In genomic region chr6:111484655-111484974, GRCh38 we compare ENCODE assay signal across 8 cellular contexts. TPM values are rescaled to one million over a fixed set of nuclear protein-coding genes. Genes with fewer than 3 reads are reported as not detected.
A peak's percentile ranks its signal among the peaks of the same experiment; 100 is the strongest.
DNase-seq lines count a peak whose midpoint lies in the region; ATAC-seq, FAIRE-seq and TF ChIP-seq lines count a peak whose summit lies in the region.

No MANE protein-coding gene starts in this region.

- peak overlapping the region; percentile 93 for H3K9ac ChIP-seq in keratinocyte (ENCODE audit: control insufficient read depth, extremely low read depth, insufficient read depth, low read length)

- H3K9me3 Mint-ChIP-seq in activated T-helper 2 cell treated with anti-CD3 and anti-CD28 coated beads, Interferon-gamma antibody, Interleukin-2, Interleukin-4, amounts not matched to agents 10 μg/mL and 5 μg/mL and 100 μg/mL, durations not matched to agents 14 hours and 24 hours and 36 hours = peaks cover 7% of the 10 kb centered on the region

- H3K9me3 ChIP-seq in keratinocyte (ENCODE audit: control insufficient read depth, low read depth, low read length) (no peaks in the 10 kb centered on the region), testis (no peaks in the 10 kb centered on the region)

- H3K36me3 ChIP-seq in keratinocyte (ENCODE audit: control insufficient read depth in 2 of 2, extremely low read depth in 1 of 2, insufficient read depth in 2 of 2, low read length in 2 of 2) (peaks cover 0 to 5% of the 10 kb centered on the region in 2 experiments), testis (ENCODE audit: low read depth, missing control alignments) (no peaks in the 10 kb centered on the region)

- DNase-seq in Ammon's horn (ENCODE audit: low spot score) (peak; percentile 7), HT1080 (ENCODE audit: low read depth) (peak; percentile 11), keratinocyte (ENCODE audit: low read depth, low spot score) (no peak), testis (no peak)
- DNase-seq in activated T-helper 2 cell treated with anti-CD3 and anti-CD28 coated beads, Interferon-gamma antibody, Interleukin-2, Interleukin-4, amounts not matched to agents 10 μg/mL and 5 μg/mL and 100 μg/mL, durations not matched to agents 14 hours and 24 hours and 36 hours (ENCODE audit: low spot score) = no peak

- peak overlapping the region; percentile 86 for H2AFZ ChIP-seq in keratinocyte (ENCODE audit: control insufficient read depth, low read length)

- H3K4me3 ChIP-seq in keratinocyte (ENCODE audit: control insufficient read depth in 2 of 3, extremely low read depth in 1 of 3, insufficient read depth in 2 of 3, low read depth in 1 of 3, low read length in 3 of 3) = peak overlapping the region in 2 of 3 experiments; percentile 70 to 75
- peak overlapping the region; percentile 91 to 98 for H3K4me3 ChIP-seq in testis

- peaks cover 24% of the 10 kb centered on the region for H3K4me1 ChIP-seq in keratinocyte (ENCODE audit: control insufficient read depth, extremely low read depth, insufficient read depth, low read length)
- peaks cover 6% of the 10 kb centered on the region for H3K4me1 ChIP-seq in testis

- H3K27ac ChIP-seq in keratinocyte (ENCODE audit: control insufficient read depth, insufficient read depth, low read length) (peak overlapping the region; percentile 96), testis (peak overlapping the region; percentile 100)

- peaks cover 48% of the 10 kb centered on the region for H3K4me1 Mint-ChIP-seq in activated T-helper 2 cell treated with anti-CD3 and anti-CD28 coated beads, Interferon-gamma antibody, Interleukin-2, Interleukin-4, amounts not matched to agents 10 μg/mL and 5 μg/mL and 100 μg/mL, durations not matched to agents 14 hours and 24 hours and 36 hours (ENCODE audit: low read depth)

- H3K27me3 ChIP-seq in keratinocyte (ENCODE audit: control insufficient read depth, extremely low read depth, insufficient read depth, low read length) = no peaks in the 10 kb centered on the region
- H3K27me3 ChIP-seq in testis = no peaks in the 10 kb centered on the region

- peak overlapping the region; percentile 96 for H3K27ac Mint-ChIP-seq in activated T-helper 2 cell treated with anti-CD3 and anti-CD28 coated beads, Interferon-gamma antibody, Interleukin-2, Interleukin-4, amounts not matched to agents 10 μg/mL and 5 μg/mL and 100 μg/mL, durations not matched to agents 14 hours and 24 hours and 36 hours

- no peak for TF ChIP-seq POLR2A in testis (IDR thresholded peaks at IDR 0.05)
- TF ChIP-seq POLR2A in GM18505 (IDR thresholded peaks at IDR 0.05; ENCODE audit: borderline replicate concordance, extremely low read depth, insufficient read depth, insufficient read length) = no peak

- peak overlapping the region; percentile 91 for H3K4me3 Mint-ChIP-seq in activated T-helper 2 cell treated with anti-CD3 and anti-CD28 coated beads, Interferon-gamma antibody, Interleukin-2, Interleukin-4, amounts not matched to agents 10 μg/mL and 5 μg/mL and 100 μg/mL, durations not matched to agents 14 hours and 24 hours and 36 hours (ENCODE audit: low read depth)

- no peak for TF ChIP-seq CTCF in keratinocyte (optimal IDR thresholded peaks at IDR 0.05 in 1 of 3, IDR thresholded peaks at IDR 0.05 in 1 of 3, conservative IDR thresholded peaks at IDR 0.05 in 1 of 3; ENCODE audit: extremely low read depth in 1 of 3, insufficient read depth in 2 of 3, low read length in 3 of 3)
- no peak for TF ChIP-seq CTCF in testis (IDR thresholded peaks at IDR 0.05)

- peaks cover 33% of the 10 kb centered on the region for H3K36me3 Mint-ChIP-seq in activated T-helper 2 cell treated with anti-CD3 and anti-CD28 coated beads, Interferon-gamma antibody, Interleukin-2, Interleukin-4, amounts not matched to agents 10 μg/mL and 5 μg/mL and 100 μg/mL, durations not matched to agents 14 hours and 24 hours and 36 hours (ENCODE audit: low read depth)

- intact Hi-C loops in activated T-helper 2 cell treated with anti-CD3 and anti-CD28 coated beads, Interferon-gamma antibody, Interleukin-2, Interleukin-4, amounts not matched to agents 10 μg/mL and 5 μg/mL and 100 μg/mL, durations not matched to agents 14 hours and 24 hours and 36 hours (cut with micrococcal nuclease) = loop anchor here (1.0 to 10.0 kb wide), 9 partner anchors 82 to 667 kb away; partner anchors contain the start of genes AMD1, CDK19, FYN and TRAF3IP2
- intact Hi-C loops in testis (cut with DNase I; ENCODE audit: low total_unique reads) = loop anchor here (5.0 kb wide), 2 partner anchors 68 to 118 kb away; no protein-coding TSS in a partner anchor

- dilution Hi-C loops in keratinocyte (cut with MboI; ENCODE audit: extremely low pct_ligation_motif_present, low sequenced_read_pairs) = no loop called here

- peaks cover 31% of the 10 kb centered on the region for H3K79me2 ChIP-seq in keratinocyte (ENCODE audit: control insufficient read depth, insufficient read depth, low read length)

- no peak for ATAC-seq in GM18505 (IDR thresholded peaks at IDR 0.05; ENCODE audit: unreplicated experiment)
- no peak for ATAC-seq in GM18868 (IDR thresholded peaks at IDR 0.05; ENCODE audit: unreplicated experiment)
- no peak for ATAC-seq in HG02623 (IDR thresholded peaks at IDR 0.05; ENCODE audit: unreplicated experiment)

- peak overlapping the region; percentile 98 for H3K4me2 ChIP-seq in keratinocyte (ENCODE audit: control insufficient read depth, extremely low read depth, insufficient read depth, low read depth, low read length)

- no peaks in the 10 kb centered on the region for H3K27me3 Mint-ChIP-seq in activated T-helper 2 cell treated with anti-CD3 and anti-CD28 coated beads, Interferon-gamma antibody, Interleukin-2, Interleukin-4, amounts not matched to agents 10 μg/mL and 5 μg/mL and 100 μg/mL, durations not matched to agents 14 hours and 24 hours and 36 hours (ENCODE audit: low read depth)

- FAIRE-seq in keratinocyte (lab: Jason Lieb, UNC) = no peak

- 8 to 12% methylated on average over 7 of the region's 7 CpGs for WGBS in testis, 2 donors

- no peaks in the 10 kb centered on the region for H3K9me1 ChIP-seq in keratinocyte (ENCODE audit: control insufficient read depth, extremely low read depth, insufficient read depth, low read length)

- H4K20me1 ChIP-seq in keratinocyte (ENCODE audit: control insufficient read depth, extremely low read depth, insufficient read depth, low read length) = no peaks in the 10 kb centered on the region

RNA-seq across cellular contexts. Expression of gene REV3L, which starts 1.6 kb away (rescaled TPM):
- total RNA-seq in HT1080 (2014; rRNA removed; shearing (Covaris generic)) = 13.0 and 13.5 TPM in 2 replicates
- 10.5 and 12.4 TPM in 2 replicates for polyA plus RNA-seq in HT1080 (2015; cell fraction: cytosol; rRNA removed)
- polyA plus RNA-seq in HT1080 (2015; cell fraction: nucleus; rRNA removed) = 17.9 and 18.3 TPM in 2 replicates
- total RNA-seq in activated T-helper 2 cell treated with anti-CD3 and anti-CD28 coated beads, Interferon-gamma antibody, Interleukin-2, Interleukin-4, amounts not matched to agents 10 μg/mL and 5 μg/mL and 100 μg/mL, durations not matched to agents 14 hours and 24 hours and 36 hours = 19.4 and 23.8 TPM in 2 replicates
- polyA plus RNA-seq in keratinocyte (6.0 to 9.5 TPM (median 6.5 TPM) in 3 replicates), testis (ENCODE audit: insufficient read depth, low read depth, low replicate concordance) (11.1 TPM)
- polyA plus RNA-seq in keratinocyte (2011; ENCODE audit: low read depth) = 3.0 TPM
- 3.3 and 6.8 TPM in 2 replicates for polyA plus RNA-seq in keratinocyte (2011; cell fraction: cytosol; rRNA removed)
- polyA plus RNA-seq in keratinocyte (2011; cell fraction: nucleus; rRNA removed) = 11.6 and 12.4 TPM in 2 replicates
- 4.6 and 4.7 TPM in 2 replicates for polyA plus RNA-seq in keratinocyte (2012; ENCODE audit: low replicate concordance)
- 8.0 to 22.5 TPM (median 9.4 TPM) in 3 replicates for polyA minus RNA-seq in keratinocyte
- 7.7 TPM for polyA minus RNA-seq in keratinocyte (2011; cell fraction: cytosol; rRNA and poly(A)+ RNA removed)
- polyA minus RNA-seq in keratinocyte (2011; cell fraction: nucleus; rRNA and poly(A)+ RNA removed) = 13.6 and 30.9 TPM in 2 replicates
- 10 to 100 TPM; 48.8 to 56.8 TPM for total RNA-seq in testis

Comparison
In these comparisons a context has a peak if more than half of its experiments do, and no peak if none do; other contexts are left out.
1. DNase-seq: peak in Ammon's horn (single experiment) and HT1080 (single experiment); none in activated T-helper 2 cell treated with anti-CD3 and anti-CD28 coated beads, Interferon-gamma antibody, Interleukin-2, Interleukin-4, amounts not matched to agents 10 μg/mL and 5 μg/mL and 100 μg/mL, durations not matched to agents 14 hours and 24 hours and 36 hours (single experiment), keratinocyte (single experiment) and testis (single experiment).